16 cellular contexts compared by ENCODE assay signal in genomic region chr3:17025594-17026139, GRCh38.
A peak's percentile ranks its signal among the peaks of the same experiment; 100 is the strongest.
DNase-seq lines count a peak whose midpoint lies in the region; ATAC-seq, FAIRE-seq and TF ChIP-seq lines count a peak whose summit lies in the region.
"Had no signal": no experiment of that assay in that cellular context is flagged by ENCODE, and none has a peak within 500 bp of the region (broad histone marks: within the 10 kb centered on the region; RNA-seq: fewer than 3 reads in every experiment).

No MANE protein-coding gene starts in this region.

- POLR2A ChIA-PET in activated CD8-positive, alpha-beta T cell treated with anti-CD3 and anti-CD28 coated beads for 36 hours (lab: Charles Lee): interaction anchor here (0.6 to 2.2 kb wide), 6 partner anchors 8 to 157 kb away, joined by 3 to 6 read pairs (median 3); no protein-coding TSS in a partner anchor
- POLR2A ChIA-PET in activated CD8-positive, alpha-beta T cell treated with anti-CD3 and anti-CD28 coated beads, Interleukin-2, amount 10 ng/mL, durations not matched to agents 7 days and 5 days (lab: Charles Lee): interaction anchor here (0.6 kb wide), 2 partner anchors 31 to 86 kb away, joined by 3 to 4 read pairs; no protein-coding TSS in a partner anchor
- POLR2A ChIA-PET in GM12878 (lab: Charles Lee): interaction anchor here (0.9 to 2.3 kb wide), 18 partner anchors 14 to 189 kb away, joined by 3 to 8 read pairs (median 4); partner anchors contain the start of gene PLCL2

- in situ Hi-C loops in GM12878 (cut with MboI): loop anchor here (25.0 kb wide), 1 partner anchor 738 kb away; no protein-coding TSS in a partner anchor

- no peak overlapping the region for H3K4me2 ChIP-seq in GM12878 (ENCODE audit: control insufficient read depth, insufficient read depth)
- H3K4me2 ChIP-seq: KMS-11 had no signal

- TF ChIP-seq POLR2A in GM12878 (IDR thresholded peaks at IDR 0.05; ENCODE audit: low read depth, low read length) (no peak), body of pancreas (IDR thresholded peaks at IDR 0.05) (no peak)

- H4K20me1 ChIP-seq in GM12878 (ENCODE audit: control insufficient read depth, insufficient read depth): no peaks in the 10 kb centered on the region

- H3K9ac ChIP-seq in GM12878 (ENCODE audit: control insufficient read depth, insufficient read depth, low read length): no peak overlapping the region
- H3K9ac ChIP-seq: KMS-11 had no signal

- TF ChIP-seq EP300 in GM12878 (IDR thresholded peaks at IDR 0.05; ENCODE audit: borderline replicate concordance in 1 of 2, control insufficient read depth in 1 of 2, low read depth in 2 of 2, low read length in 2 of 2): peak; percentile 55 to 63; a peak in 2 of 4 replicates

- H3K36me3 ChIP-seq in GM12878 (ENCODE audit: control insufficient read depth in 2 of 2, insufficient read depth in 2 of 2, low read length in 1 of 2) (peaks cover 1 to 3% of the 10 kb centered on the region in 2 experiments; a peak in 3 of 4 replicates), body of pancreas (replicated peaks in 1 of 2; ENCODE audit: insufficient read depth in 1 of 2, low read depth in 2 of 2) (no peaks in the 10 kb centered on the region)
- H3K36me3 ChIP-seq: vagina had no signal

- BruUV-seq in GM12878 (replicated peaks; lab: Mats Ljungman, UMichigan): no TSS peak

- H3K36me3 Mint-ChIP-seq in activated CD8-positive, alpha-beta T cell treated with anti-CD3 and anti-CD28 coated beads for 36 hours (ENCODE audit: low read depth): peaks cover 34% of the 10 kb centered on the region
- peaks cover 48% of the 10 kb centered on the region for H3K36me3 Mint-ChIP-seq in activated CD8-positive, alpha-beta T cell treated with anti-CD3 and anti-CD28 coated beads, Interleukin-2, amount 10 ng/mL, durations not matched to agents 7 days and 5 days (ENCODE audit: low read depth)

- TF ChIP-seq RAD21 in GM12878 (IDR thresholded peaks at IDR 0.05; ENCODE audit: insufficient read depth, low read depth, low read length): no peak

- no peak for FAIRE-seq in GM12878 (lab: Jason Lieb, UNC)
- FAIRE-seq: H1 had no signal

- peaks cover 11% of the 10 kb centered on the region for H3K4me1 ChIP-seq in GM12878 (ENCODE audit: control insufficient read depth, insufficient read depth, low read length)
- peaks cover 5% of the 10 kb centered on the region for H3K4me1 ChIP-seq in body of pancreas
- H3K4me1 ChIP-seq: vagina had no signal

- no peaks in the 10 kb centered on the region for H3K27me3 Mint-ChIP-seq in activated CD8-positive, alpha-beta T cell treated with anti-CD3 and anti-CD28 coated beads for 36 hours
- no peaks in the 10 kb centered on the region for H3K27me3 Mint-ChIP-seq in activated CD8-positive, alpha-beta T cell treated with anti-CD3 and anti-CD28 coated beads, Interleukin-2, amount 10 ng/mL, durations not matched to agents 7 days and 5 days (ENCODE audit: low read depth)

- peaks cover 3% of the 10 kb centered on the region for H3K9me3 Mint-ChIP-seq in activated CD8-positive, alpha-beta T cell treated with anti-CD3 and anti-CD28 coated beads for 36 hours
- H3K9me3 Mint-ChIP-seq in activated CD8-positive, alpha-beta T cell treated with anti-CD3 and anti-CD28 coated beads, Interleukin-2, amount 10 ng/mL, durations not matched to agents 7 days and 5 days (ENCODE audit: insufficient read depth): no peaks in the 10 kb centered on the region

- intact Hi-C loops in activated CD8-positive, alpha-beta T cell treated with anti-CD3 and anti-CD28 coated beads for 36 hours (cut with micrococcal nuclease): loop anchor here (10.0 kb wide), 1 partner anchor 421 kb away; the partner anchor contains the start of gene DAZL
- intact Hi-C loops in GM12878 (cut with micrococcal nuclease; ENCODE audit: unreplicated experiment) (no loop called here), body of pancreas (cut with DNase I) (loop anchor here (10.0 kb wide), 1 partner anchor 151 kb away; no protein-coding TSS in a partner anchor)

- H3K4me3 Mint-ChIP-seq in activated CD8-positive, alpha-beta T cell treated with anti-CD3 and anti-CD28 coated beads for 36 hours: peak overlapping the region; percentile 3
- no peak overlapping the region for H3K4me3 Mint-ChIP-seq in activated CD8-positive, alpha-beta T cell treated with anti-CD3 and anti-CD28 coated beads, Interleukin-2, amount 10 ng/mL, durations not matched to agents 7 days and 5 days

- SMC1A ChIA-PET in GM12878 (lab: Charles Lee; ENCODE audit: uncharacterized antibody, unreplicated experiment): interaction anchor here (0.6 to 6.0 kb wide), 40 partner anchors 8 to 224 kb away, joined by 3 to 51 read pairs (median 6); partner anchors contain the start of gene PLCL2

- H3K4me1 Mint-ChIP-seq in activated CD8-positive, alpha-beta T cell treated with anti-CD3 and anti-CD28 coated beads for 36 hours (ENCODE audit: low read depth): peaks cover 89% of the 10 kb centered on the region
- peaks cover 71% of the 10 kb centered on the region for H3K4me1 Mint-ChIP-seq in activated CD8-positive, alpha-beta T cell treated with anti-CD3 and anti-CD28 coated beads, Interleukin-2, amount 10 ng/mL, durations not matched to agents 7 days and 5 days (ENCODE audit: low read depth)

- peak; percentile 83 for ATAC-seq in activated CD8-positive, alpha-beta T cell treated with anti-CD3 and anti-CD28 coated beads for 36 hours
- ATAC-seq in activated CD8-positive, alpha-beta T cell treated with anti-CD3 and anti-CD28 coated beads, Interleukin-2, amount 10 ng/mL, durations not matched to agents 7 days and 5 days: no peak
- ATAC-seq in GM21526 (IDR thresholded peaks at IDR 0.05; ENCODE audit: low FRiP score, unreplicated experiment) (peak; percentile 53), GM12878 (peak; percentile 43), body of pancreas (no peak)
- ATAC-seq: left colon had no signal

- peak; percentile 82 for DNase-seq in activated CD8-positive, alpha-beta T cell treated with anti-CD3 and anti-CD28 coated beads for 36 hours
- no peak for DNase-seq in activated CD8-positive, alpha-beta T cell treated with anti-CD3 and anti-CD28 coated beads, Interleukin-2, amount 10 ng/mL, durations not matched to agents 7 days and 5 days
- DNase-seq in GM12878 (ENCODE audit: low read depth, low spot score) (no peak), body of pancreas (no peak), DMS79 (lab: John Stamatoyannopoulos, UW) (no peak), Ammon's horn (ENCODE audit: low spot score) (no peak)
- DNase-seq in stimulated activated CD8-positive, alpha-beta memory T cell treated with anti-CD3 and anti-CD28 coated beads, Interleukin-15, amount 100 ng/mL, for 4 hours (ENCODE audit: low read depth in 2 of 2): peak; percentile 10 to 33
- DNase-seq: cerebellar nuclear complex, left colon, NCI-H1436 treated with DMSO at 0.1 percent for 48 hours, NCI-H510A, T1000 had no signal

- no peak overlapping the region for H2AFZ ChIP-seq in GM12878 (ENCODE audit: control insufficient read depth, low read depth, low read length)

- RAD21 ChIA-PET in GM12878 (lab: Charles Lee; ENCODE audit: unreplicated experiment): interaction anchor here (0.7 to 5.1 kb wide), 35 partner anchors 9 to 423 kb away, joined by 3 to 50 read pairs (median 5); partner anchors contain the start of gene PLCL2

- no peaks in the 10 kb centered on the region for H3K27me3 ChIP-seq in GM12878 (replicated peaks in 1 of 2; ENCODE audit: control insufficient read depth in 2 of 2, insufficient read depth in 2 of 2, low read length in 1 of 2)
- H3K27me3 ChIP-seq in body of pancreas: no peaks in the 10 kb centered on the region
- H3K27me3 ChIP-seq: vagina had no signal

- 75% methylated on average over 5 of the region's 5 CpGs for WGBS in GM12878 (ENCODE audit: insufficient coverage, insufficient replicate concordance, low lambda C conversion rate, missing lambda C conversion rate)
- 82 to 88% methylated on average over 5 of the region's 5 CpGs for WGBS in body of pancreas, 2 donors

- H3K9me3 ChIP-seq in GM12878 (replicated peaks; ENCODE audit: control insufficient read depth, insufficient read depth, low read length): peaks cover 3% of the 10 kb centered on the region; the same call in 2 of the 3 replicates
- H3K9me3 ChIP-seq in body of pancreas: no peaks in the 10 kb centered on the region
- H3K9me3 ChIP-seq: vagina had no signal

- peaks cover 11% of the 10 kb centered on the region for H3K79me2 ChIP-seq in GM12878 (ENCODE audit: control insufficient read depth, insufficient read depth, low read length)

- TF ChIP-seq CTCF in activated CD8-positive, alpha-beta T cell treated with anti-CD3 and anti-CD28 coated beads for 36 hours (IDR thresholded peaks at IDR 0.05): no peak
- TF ChIP-seq CTCF in GM12878 (IDR thresholded peaks at IDR 0.05 in 2 of 3, conservative IDR thresholded peaks at IDR 0.05 in 1 of 3; ENCODE audit: control insufficient read depth in 2 of 3, extremely low read depth in 1 of 3, insufficient read depth in 1 of 3, low read depth in 3 of 3, low read length in 3 of 3) (no peak), body of pancreas (IDR thresholded peaks at IDR 0.05) (peak in 1 of 7 experiments; percentile 2)

- H3K27ac Mint-ChIP-seq in activated CD8-positive, alpha-beta T cell treated with anti-CD3 and anti-CD28 coated beads for 36 hours: peak overlapping the region; percentile 78
- no peak overlapping the region for H3K27ac Mint-ChIP-seq in activated CD8-positive, alpha-beta T cell treated with anti-CD3 and anti-CD28 coated beads, Interleukin-2, amount 10 ng/mL, durations not matched to agents 7 days and 5 days

- CTCF ChIA-PET in activated CD8-positive, alpha-beta T cell treated with anti-CD3 and anti-CD28 coated beads for 36 hours (lab: Charles Lee): interaction anchor here (0.7 to 4.8 kb wide), 20 partner anchors 9 to 429 kb away, joined by 3 to 32 read pairs (median 4); partner anchors contain the start of gene PLCL2
- CTCF ChIA-PET in activated CD8-positive, alpha-beta T cell treated with anti-CD3 and anti-CD28 coated beads, Interleukin-2, amount 10 ng/mL, durations not matched to agents 7 days and 5 days (lab: Charles Lee): interaction anchor here (0.8 to 1.7 kb wide), 9 partner anchors 11 to 756 kb away, joined by 3 to 6 read pairs (median 4); partner anchors contain the start of gene PLCL2
- CTCF ChIA-PET in GM12878 (lab: Yijun Ruan, JAX): interaction anchor here (0.6 to 6.6 kb wide), 22 partner anchors 13 to 425 kb away, joined by 3 to 42 read pairs (median 4); partner anchors contain the start of gene PLCL2

- H3K4me3 ChIP-seq in GM12878: no peak overlapping the region
- no peak overlapping the region for H3K4me3 ChIP-seq in body of pancreas
- H3K4me3 ChIP-seq: vagina had no signal

- H3K27ac ChIP-seq in GM12878 (ENCODE audit: control insufficient read depth, insufficient read depth): no peak overlapping the region
- H3K27ac ChIP-seq in body of pancreas: no peak overlapping the region
- H3K27ac ChIP-seq: KMS-11, vagina had no signal

TF ChIP-seq in GM12878, 131 proteins besides CTCF, POLR2A, EP300 and RAD21 (continues in another document):
- TF ChIP-seq HCFC1 (IDR thresholded peaks at IDR 0.05; ENCODE audit: low read length) (no peak), EED (IDR thresholded peaks at IDR 0.05; ENCODE audit: low read depth) (no peak), MEF2B (IDR thresholded peaks at IDR 0.05; ENCODE audit: partially characterized antibody, poor library complexity, severe bottlenecking) (peak; percentile 83), KAT2A (conservative IDR thresholded peaks at IDR 0.05; ENCODE audit: control insufficient read depth, low read depth, low read length) (no peak), NR2F1 (conservative IDR thresholded peaks at IDR 0.05) (peak; percentile 58; the same call in 1 of the 2 replicates)

Comparison
In these comparisons a context has a peak if more than half of its experiments do, and no peak if none do; other contexts are left out.
1. ATAC-seq: peak in activated CD8-positive, alpha-beta T cell treated with anti-CD3 and anti-CD28 coated beads for 36 hours (single experiment), GM21526 (single experiment) and GM12878 (single experiment); none in activated CD8-positive, alpha-beta T cell treated with anti-CD3 and anti-CD28 coated beads, Interleukin-2, amount 10 ng/mL, durations not matched to agents 7 days and 5 days (single experiment) and body of pancreas (single experiment).
2. DNase-seq: peak in activated CD8-positive, alpha-beta T cell treated with anti-CD3 and anti-CD28 coated beads for 36 hours (single experiment) and stimulated activated CD8-positive, alpha-beta memory T cell treated with anti-CD3 and anti-CD28 coated beads, Interleukin-15, amount 100 ng/mL, for 4 hours (2 of 2); none in activated CD8-positive, alpha-beta T cell treated with anti-CD3 and anti-CD28 coated beads, Interleukin-2, amount 10 ng/mL, durations not matched to agents 7 days and 5 days (single experiment), GM12878 (single experiment), body of pancreas (0 of 4), DMS79 (single experiment) and Ammon's horn (single experiment).